In genomic region chr14:73713804-73714655, GRCh38 we compare ENCODE assay signal across 1 cellular context.
TF ChIP-seq lines count a peak whose summit lies in the region.

A gene with protein sequence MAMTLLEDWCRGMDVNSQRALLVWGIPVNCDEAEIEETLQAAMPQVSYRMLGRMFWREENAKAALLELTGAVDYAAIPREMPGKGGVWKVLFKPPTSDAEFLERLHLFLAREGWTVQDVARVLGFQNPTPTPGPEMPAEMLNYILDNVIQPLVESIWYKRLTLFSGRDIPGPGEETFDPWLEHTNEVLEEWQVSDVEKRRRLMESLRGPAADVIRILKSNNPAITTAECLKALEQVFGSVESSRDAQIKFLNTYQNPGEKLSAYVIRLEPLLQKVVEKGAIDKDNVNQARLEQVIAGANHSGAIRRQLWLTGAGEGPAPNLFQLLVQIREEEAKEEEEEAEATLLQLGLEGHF (minus strand): TSS chr14:73714384. CDS start chr14:73713639, 745 bp downstream.

TF ChIP-seq in SK-N-SH, 30 proteins besides CTCF, POLR2A, EP300 and RAD21 (continued from another document):
- TF ChIP-seq USF2 (IDR thresholded peaks at IDR 0.05; ENCODE audit: borderline replicate concordance, low read depth, low read length) (no peak), TCF12 (IDR thresholded peaks at IDR 0.05) (0 out of 2 replicates have a peak, but pooled peaks have one; percentile 6), FOXM1 (IDR thresholded peaks at IDR 0.05; ENCODE audit: low read depth) (no peak), EZH2phosphoT487 (IDR thresholded peaks at IDR 0.05; ENCODE audit: borderline replicate concordance, low read depth) (no peak), NFIC (IDR thresholded peaks at IDR 0.05; ENCODE audit: borderline replicate concordance) (no peak), GABPA (IDR thresholded peaks at IDR 0.05; ENCODE audit: low read depth) (no peak), RXRA (IDR thresholded peaks at IDR 0.05; ENCODE audit: borderline replicate concordance, low read depth) (no peak), TAF1 (IDR thresholded peaks at IDR 0.05; ENCODE audit: borderline replicate concordance, low read depth, low read length) (peak; percentile 90), GATA2 (CRISPR knock-in tag; IDR thresholded peaks at IDR 0.05) (no peak), RCOR1 (IDR thresholded peaks at IDR 0.05; ENCODE audit: low read length) (0 out of 2 replicates have a peak, but pooled peaks have one; percentile 8), MXI1 (IDR thresholded peaks at IDR 0.05; ENCODE audit: low read depth, low read length) (peak; percentile 88), REST (IDR thresholded peaks at IDR 0.05; ENCODE audit: low read depth, low read length) (peak; percentile 41; the same call in 1 of the 2 replicates), ELF1 (IDR thresholded peaks at IDR 0.05) (no peak)
- TF ChIP-seq, protein P1, sequence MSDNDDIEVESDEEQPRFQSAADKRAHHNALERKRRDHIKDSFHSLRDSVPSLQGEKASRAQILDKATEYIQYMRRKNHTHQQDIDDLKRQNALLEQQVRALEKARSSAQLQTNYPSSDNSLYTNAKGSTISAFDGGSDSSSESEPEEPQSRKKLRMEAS (IDR thresholded peaks at IDR 0.05; ENCODE audit: low read depth), result peak; percentile 68; the same call in 1 of the 2 replicates
- TF ChIP-seq, protein P2, sequence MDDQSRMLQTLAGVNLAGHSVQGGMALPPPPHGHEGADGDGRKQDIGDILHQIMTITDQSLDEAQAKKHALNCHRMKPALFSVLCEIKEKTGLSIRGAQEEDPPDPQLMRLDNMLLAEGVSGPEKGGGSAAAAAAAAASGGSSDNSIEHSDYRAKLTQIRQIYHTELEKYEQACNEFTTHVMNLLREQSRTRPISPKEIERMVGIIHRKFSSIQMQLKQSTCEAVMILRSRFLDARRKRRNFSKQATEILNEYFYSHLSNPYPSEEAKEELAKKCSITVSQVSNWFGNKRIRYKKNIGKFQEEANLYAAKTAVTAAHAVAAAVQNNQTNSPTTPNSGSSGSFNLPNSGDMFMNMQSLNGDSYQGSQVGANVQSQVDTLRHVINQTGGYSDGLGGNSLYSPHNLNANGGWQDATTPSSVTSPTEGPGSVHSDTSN (IDR thresholded peaks at IDR 0.05), result no peak
- TF ChIP-seq, protein P3, sequence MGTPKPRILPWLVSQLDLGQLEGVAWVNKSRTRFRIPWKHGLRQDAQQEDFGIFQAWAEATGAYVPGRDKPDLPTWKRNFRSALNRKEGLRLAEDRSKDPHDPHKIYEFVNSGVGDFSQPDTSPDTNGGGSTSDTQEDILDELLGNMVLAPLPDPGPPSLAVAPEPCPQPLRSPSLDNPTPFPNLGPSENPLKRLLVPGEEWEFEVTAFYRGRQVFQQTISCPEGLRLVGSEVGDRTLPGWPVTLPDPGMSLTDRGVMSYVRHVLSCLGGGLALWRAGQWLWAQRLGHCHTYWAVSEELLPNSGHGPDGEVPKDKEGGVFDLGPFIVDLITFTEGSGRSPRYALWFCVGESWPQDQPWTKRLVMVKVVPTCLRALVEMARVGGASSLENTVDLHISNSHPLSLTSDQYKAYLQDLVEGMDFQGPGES (IDR thresholded peaks at IDR 0.05; ENCODE audit: low read depth, low read length), result no peak
